In the genomic region with DNA sequence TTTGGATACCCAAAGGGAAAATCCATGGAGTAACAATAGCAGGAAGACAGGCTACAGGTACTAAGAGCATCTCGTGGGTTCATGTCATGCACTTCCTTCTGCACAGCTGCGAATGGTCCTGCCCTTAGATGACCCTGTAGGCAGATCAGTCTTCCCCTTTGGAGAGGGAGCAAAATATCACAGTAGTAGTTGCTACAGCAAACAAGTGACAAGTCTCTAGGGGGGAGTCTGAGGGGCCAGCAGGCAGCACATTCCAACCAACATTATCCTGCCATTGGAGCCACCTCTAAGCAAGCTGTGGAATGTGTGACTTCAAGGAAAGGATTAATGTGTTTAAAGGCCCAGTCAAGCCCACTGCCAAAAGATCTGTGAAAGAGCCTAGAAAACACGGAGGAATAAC, we compare ENCODE assay signal across 17 cellular contexts.
"Had no signal": no experiment of that assay in that cellular context is flagged by ENCODE, and none has a peak within 500 bp of the region (broad histone marks: within the 10 kb centered on the region; RNA-seq: fewer than 3 reads in every experiment).

No MANE protein-coding gene starts in this region.

- DNase-seq: activated CD4-positive, alpha-beta memory T cell treated with anti-CD3 and anti-CD28 coated beads for 36 hours; activated CD4-positive, alpha-beta T cell treated with anti-CD3 and anti-CD28 coated beads for 36 hours; activated effector memory CD4-positive, alpha-beta T cell treated with anti-CD3 and anti-CD28 coated beads, Interleukin-2, amount 50 U/mL, for 16 hours; activated T-cell treated with anti-CD3 and anti-CD28 coated beads, Interleukin-2, amount 50 U/mL, for 4 hours; adrenal gland; caudate nucleus; foreskin keratinocyte; islet precursor cell; mesenchymal stem cell; occipital lobe; right cardiac atrium; stimulated activated naive CD8-positive, alpha-beta T cell treated with anti-CD3 and anti-CD28 coated beads, Interleukin-15, Interleukin-2, amounts not matched to agents 100 U/mL and 50 U/mL, for 24 hours; upper lobe of right lung had no signal

- ATAC-seq: activated CD4-positive, alpha-beta T cell treated with anti-CD3 and anti-CD28 coated beads for 36 hours; activated T-cell treated with anti-CD3 and anti-CD28 coated beads, Interleukin-2, amount 50 U/mL, for 4 hours; foreskin keratinocyte; left lobe of liver; stimulated activated naive CD8-positive, alpha-beta T cell treated with anti-CD3 and anti-CD28 coated beads, Interleukin-15, Interleukin-2, amounts not matched to agents 100 U/mL and 50 U/mL, for 24 hours; upper lobe of right lung had no signal

- H3K4me1 ChIP-seq: adrenal gland, foreskin keratinocyte had no signal

- H3K4me3 ChIP-seq: adrenal gland, smooth muscle cell, suprapubic skin, upper lobe of right lung had no signal

- H3K9me3 ChIP-seq: adrenal gland, suprapubic skin, upper lobe of right lung had no signal

- H3K4me2 ChIP-seq: smooth muscle cell had no signal

- H3K36me3 ChIP-seq: adrenal gland, suprapubic skin, upper lobe of right lung had no signal

- H3K27ac ChIP-seq: adrenal gland, foreskin keratinocyte, suprapubic skin, upper lobe of right lung, VCaP had no signal

- H3K27me3 ChIP-seq: suprapubic skin, upper lobe of right lung had no signal
